Comparison of ENCODE assay signal across 14 cellular contexts in genomic region chr7:106063039-106063438, GRCh38. TPM values are rescaled to one million over a fixed set of nuclear protein-coding genes. Genes with fewer than 3 reads are reported as not detected.
DNase-seq lines count a peak whose midpoint lies in the region; ATAC-seq and TF ChIP-seq lines count a peak whose summit lies in the region.
"Had no signal": no experiment of that assay in that cellular context is flagged by ENCODE, and none has a peak within 500 bp of the region (broad histone marks: within the 10 kb centered on the region; RNA-seq: fewer than 3 reads in every experiment).

No MANE protein-coding gene starts in this region.

- no peaks in the 10 kb centered on the region for H3K36me3 Mint-ChIP-seq in activated T-helper 2 cell treated with anti-CD3 and anti-CD28 coated beads, Interferon-gamma antibody, Interleukin-2, Interleukin-4, amounts not matched to agents 10 μg/mL and 5 μg/mL and 100 μg/mL, durations not matched to agents 14 hours and 24 hours and 36 hours (ENCODE audit: low read depth)

- H3K4me1 Mint-ChIP-seq in activated T-helper 2 cell treated with anti-CD3 and anti-CD28 coated beads, Interferon-gamma antibody, Interleukin-2, Interleukin-4, amounts not matched to agents 10 μg/mL and 5 μg/mL and 100 μg/mL, durations not matched to agents 14 hours and 24 hours and 36 hours (ENCODE audit: low read depth), result peaks cover 24% of the 10 kb centered on the region

- H3K4me2 ChIP-seq in BLaER1 treated with 17β-estradiol and CSF1 and Interleukin-3, amounts not matched to agents 10 nM and 100 nM, result peak overlapping the region; percentile 22 to 91 (median 67)

- H3K9me3 ChIP-seq in BLaER1 treated with 17β-estradiol and CSF1 and Interleukin-3, amounts not matched to agents 10 nM and 100 nM (replicated peaks in 1 of 11), result peaks cover 4 to 15% (median 9%) of the 10 kb centered on the region in 11 experiments; a peak in 15 of 22 replicates
- H3K9me3 ChIP-seq in KOPT-K1 (ENCODE audit: insufficient read depth, low read length, poor library complexity, severe bottlenecking) (no peaks in the 10 kb centered on the region), mucosa of descending colon (no peaks in the 10 kb centered on the region)
- H3K9me3 ChIP-seq: BE2C, Peyer's patch had no signal

- no peak for TF ChIP-seq CTCF in mucosa of descending colon (IDR thresholded peaks at IDR 0.05)

- peak overlapping the region; percentile 7 for H3K27ac Mint-ChIP-seq in activated T-helper 2 cell treated with anti-CD3 and anti-CD28 coated beads, Interferon-gamma antibody, Interleukin-2, Interleukin-4, amounts not matched to agents 10 μg/mL and 5 μg/mL and 100 μg/mL, durations not matched to agents 14 hours and 24 hours and 36 hours

- no peaks in the 10 kb centered on the region for H3K9me3 Mint-ChIP-seq in activated T-helper 2 cell treated with anti-CD3 and anti-CD28 coated beads, Interferon-gamma antibody, Interleukin-2, Interleukin-4, amounts not matched to agents 10 μg/mL and 5 μg/mL and 100 μg/mL, durations not matched to agents 14 hours and 24 hours and 36 hours

- no peak overlapping the region for H3K9ac ChIP-seq in BLaER1 treated with 17β-estradiol and CSF1 and Interleukin-3, amounts not matched to agents 10 nM and 100 nM

- DNase-seq in activated T-helper 2 cell treated with anti-CD3 and anti-CD28 coated beads, Interferon-gamma antibody, Interleukin-2, Interleukin-4, amounts not matched to agents 10 μg/mL and 5 μg/mL and 100 μg/mL, durations not matched to agents 14 hours and 24 hours and 36 hours (ENCODE audit: low spot score), result no peak
- DNase-seq in mucosa of descending colon (peak in 1 of 3 donors; percentile 47), NCI-H1930 (lab: John Stamatoyannopoulos, UW) (no peak)
- DNase-seq in activated CD4-positive, CD25-positive, alpha-beta regulatory T cell treated with anti-CD3 and anti-CD28 coated beads, Interleukin-2, amount 50 U/mL, for 72 hours, result no peak
- DNase-seq: activated CD4-positive, alpha-beta T cell treated with anti-CD3 and anti-CD28 coated beads for 4 hours; BE2C; DND-41; foreskin melanocyte; Peyer's patch; stimulated activated CD8-positive, alpha-beta memory T cell treated with anti-CD3 and anti-CD28 coated beads, Interleukin-4, amount 100 ng/mL, for 48 hours had no signal

- peaks cover 59 to 79% (median 78%) of the 10 kb centered on the region in 10 experiments for H3K4me1 ChIP-seq in BLaER1 treated with 17β-estradiol and CSF1 and Interleukin-3, amounts not matched to agents 10 nM and 100 nM
- peaks cover 23% of the 10 kb centered on the region for H3K4me1 ChIP-seq in mucosa of descending colon (ENCODE audit: low read depth)

- intact Hi-C loops in activated T-helper 2 cell treated with anti-CD3 and anti-CD28 coated beads, Interferon-gamma antibody, Interleukin-2, Interleukin-4, amounts not matched to agents 10 μg/mL and 5 μg/mL and 100 μg/mL, durations not matched to agents 14 hours and 24 hours and 36 hours (cut with micrococcal nuclease), result no loop called here
- intact Hi-C loops in mucosa of descending colon (cut with DNase I, micrococcal nuclease), result no loop called here

- no peaks in the 10 kb centered on the region for H3K27me3 Mint-ChIP-seq in activated T-helper 2 cell treated with anti-CD3 and anti-CD28 coated beads, Interferon-gamma antibody, Interleukin-2, Interleukin-4, amounts not matched to agents 10 μg/mL and 5 μg/mL and 100 μg/mL, durations not matched to agents 14 hours and 24 hours and 36 hours (ENCODE audit: low read depth)

- peak; percentile 11 for ATAC-seq in mucosa of descending colon
- no peak for ATAC-seq in HG03039 (IDR thresholded peaks at IDR 0.05; ENCODE audit: unreplicated experiment)
- ATAC-seq in GM19023 (IDR thresholded peaks at IDR 0.05; ENCODE audit: unreplicated experiment), result no peak

- no peaks in the 10 kb centered on the region for H3K36me3 ChIP-seq in BLaER1 treated with 17β-estradiol and CSF1 and Interleukin-3, amounts not matched to agents 10 nM and 100 nM
- H3K36me3 ChIP-seq in KOPT-K1 (ENCODE audit: insufficient read depth, low read length) (no peaks in the 10 kb centered on the region), mucosa of descending colon (ENCODE audit: low read depth) (no peaks in the 10 kb centered on the region)
- H3K36me3 ChIP-seq: BE2C, Peyer's patch had no signal

- H3K4me3 ChIP-seq in BLaER1 treated with 17β-estradiol and CSF1 and Interleukin-3, amounts not matched to agents 10 nM and 100 nM, result no peak overlapping the region
- H3K4me3 ChIP-seq in mucosa of descending colon, result no peak overlapping the region
- H3K4me3 ChIP-seq: Peyer's patch had no signal

- no peak overlapping the region for H3K4me3 Mint-ChIP-seq in activated T-helper 2 cell treated with anti-CD3 and anti-CD28 coated beads, Interferon-gamma antibody, Interleukin-2, Interleukin-4, amounts not matched to agents 10 μg/mL and 5 μg/mL and 100 μg/mL, durations not matched to agents 14 hours and 24 hours and 36 hours (ENCODE audit: low read depth)

- peak overlapping the region in 2 of 11 experiments; percentile 1 to 71; a peak in 2 of 22 replicates for H3K27ac ChIP-seq in BLaER1 treated with 17β-estradiol and CSF1 and Interleukin-3, amounts not matched to agents 10 nM and 100 nM
- H3K27ac ChIP-seq in KOPT-K1 (ENCODE audit: low read depth, low read length, poor library complexity, severe bottlenecking), result peak overlapping the region; percentile 39

- no peaks in the 10 kb centered on the region for H3K27me3 ChIP-seq in BLaER1 treated with 17β-estradiol and CSF1 and Interleukin-3, amounts not matched to agents 10 nM and 100 nM
- H3K27me3 ChIP-seq: BE2C, Peyer's patch had no signal

- no peaks in the 10 kb centered on the region for H4K20me1 ChIP-seq in BLaER1 treated with 17β-estradiol and CSF1 and Interleukin-3, amounts not matched to agents 10 nM and 100 nM

RNA-seq across cellular contexts. Expression of gene SYPL1, which starts 49.1 kb away (rescaled TPM):
- 38.2 and 40.9 TPM in 2 replicates for total RNA-seq in activated T-helper 2 cell treated with anti-CD3 and anti-CD28 coated beads, Interferon-gamma antibody, Interleukin-2, Interleukin-4, amounts not matched to agents 10 μg/mL and 5 μg/mL and 100 μg/mL, durations not matched to agents 14 hours and 24 hours and 36 hours
- 100 to 1,000 TPM in 1 of 3 donors, 10 to 100 TPM in 2; 73.8 to 109 (median 80.8) TPM for total RNA-seq in mucosa of descending colon
